Comparison of ENCODE assay signal across 17 cellular contexts in the genomic region with DNA sequence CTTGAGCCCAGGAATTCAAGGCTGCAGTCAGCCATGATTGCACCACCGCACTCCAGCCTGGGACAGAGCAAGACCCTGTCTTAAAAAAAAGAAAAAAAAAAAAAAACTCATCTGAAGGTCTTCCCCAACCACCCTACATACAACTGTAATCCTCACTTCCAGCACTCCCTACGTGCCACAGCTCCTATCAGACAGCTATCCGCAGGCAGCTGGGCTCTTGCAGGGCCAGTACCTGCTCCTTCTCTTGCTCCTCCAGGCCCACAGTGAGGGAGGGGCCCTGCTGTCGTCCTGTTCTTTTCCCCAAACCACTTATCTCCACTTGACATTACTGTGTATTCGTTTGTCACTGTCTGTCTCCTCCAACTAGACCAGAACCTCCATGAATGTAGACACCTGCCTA.
"Had no signal": no experiment of that assay in that cellular context is flagged by ENCODE, and none has a peak within 500 bp of the region (broad histone marks: within the 10 kb centered on the region; RNA-seq: fewer than 3 reads in every experiment).

No MANE protein-coding gene starts in this region.

- DNase-seq: activated CD4-positive, alpha-beta T cell treated with anti-CD3 and anti-CD28 coated beads for 1 hour; activated CD4-positive, alpha-beta T cell treated with anti-CD3 and anti-CD28 coated beads, Interleukin-2, amount 50 U/mL, for 4 hours; activated gamma-delta T cell treated with Interleukin-2 at 50 U/mL for 16 hours; adrenal gland; cerebellar nuclear complex; cortex of kidney; erythroblast; foreskin melanocyte; left lung; mammary epithelial cell; occipital lobe; stimulated activated CD4-positive, alpha-beta T cell treated with anti-CD3 and anti-CD28 coated beads, Interleukin-12 subunit alpha, Interleukin-12 subunit beta, amount 100 ng/mL, for 4 hours; stimulated activated CD4-positive, alpha-beta T cell treated with anti-CD3 and anti-CD28 coated beads, Interleukin-1b, Interleukin-23, amount 100 ng/mL, for 48 hours; stimulated activated CD8-positive, alpha-beta memory T cell treated with anti-CD3 and anti-CD28 coated beads, Interleukin-4, amount 100 ng/mL, for 48 hours; stimulated activated naive CD4-positive, alpha-beta T cell; WERI-Rb-1 had no signal

- ATAC-seq: activated naive CD4-positive, alpha-beta T cell treated with anti-CD3 and anti-CD28 coated beads, Interleukin-2, amount 50 U/mL, for 72 hours; left lung had no signal
